In the genomic region with DNA sequence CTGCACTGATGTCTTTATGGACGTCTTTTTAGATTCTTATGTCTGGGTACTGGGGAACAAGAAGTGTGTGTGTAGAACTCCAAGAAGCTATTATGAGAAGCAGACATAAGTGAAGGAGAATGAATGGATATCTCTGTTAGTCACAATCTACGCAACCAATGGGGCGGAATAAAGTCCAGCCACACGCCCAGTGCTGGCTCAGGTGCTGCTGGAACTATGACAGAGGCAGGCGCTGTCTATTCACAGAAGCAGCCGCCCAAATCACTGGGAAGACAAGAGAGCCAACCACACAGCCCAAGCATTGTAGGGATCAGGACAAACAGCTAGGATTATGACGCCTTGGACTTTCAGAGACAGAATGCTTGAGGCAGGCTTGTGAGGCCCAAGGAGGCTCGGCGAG, we compare ENCODE assay signal across 12 cellular contexts. TPM values are rescaled to one million over a fixed set of nuclear protein-coding genes. Genes with fewer than 3 reads are reported as not detected.
A peak's percentile ranks its signal among the peaks of the same experiment; 100 is the strongest.
DNase-seq lines count a peak whose midpoint lies in the region; ATAC-seq lines count a peak whose summit lies in the region.
"Had no signal": no experiment of that assay in that cellular context is flagged by ENCODE, and none has a peak within 500 bp of the region (broad histone marks: within the 10 kb centered on the region; RNA-seq: fewer than 3 reads in every experiment).

No MANE protein-coding gene starts in this region.

- no peaks in the 10 kb centered on the region for H3K27me3 ChIP-seq in esophagus (ENCODE audit: control insufficient read depth in 1 of 2, insufficient read depth in 2 of 2, low read length in 2 of 2)
- H3K27me3 ChIP-seq: dorsolateral prefrontal cortex had no signal

- WGBS in esophagus, 2 donors = 59 to 60% methylated on average over 9 of the region's 9 CpGs

- H3K36me3 ChIP-seq in esophagus (ENCODE audit: control insufficient read depth in 2 of 2, insufficient read depth in 2 of 2, low read length in 1 of 2) = peaks cover 8 to 25% of the 10 kb centered on the region in 2 donors

- H3K4me1 Mint-ChIP-seq in activated CD4-positive, alpha-beta memory T cell treated with anti-CD3 and anti-CD28 coated beads for 36 hours (ENCODE audit: low read depth) = peaks cover 84% of the 10 kb centered on the region
- H3K4me1 Mint-ChIP-seq in natural killer cell treated with Interleukin-12 subunit alpha and Interleukin-12 subunit beta and Interleukin-15 and Interleukin-18, amount 100 ng/mL, for 72 hours (ENCODE audit: low read depth in 2 of 2) = peaks cover 82 to 88% of the 10 kb centered on the region in 2 donors

- peaks cover 0 to under 1% of the 10 kb centered on the region in 2 donors for H3K9me3 ChIP-seq in esophagus (ENCODE audit: control insufficient read depth in 2 of 2, insufficient read depth in 1 of 2, low read depth in 1 of 2, low read length in 1 of 2)

- intact Hi-C loops in activated CD4-positive, alpha-beta memory T cell treated with anti-CD3 and anti-CD28 coated beads for 36 hours (cut with micrococcal nuclease) = loop anchor here (10.0 kb wide), 1 partner anchor 440 kb away; the partner anchor contains the start of genes CEP95 and DDX5

- peaks cover 10% of the 10 kb centered on the region for H3K9me3 Mint-ChIP-seq in activated CD4-positive, alpha-beta memory T cell treated with anti-CD3 and anti-CD28 coated beads for 36 hours
- H3K9me3 Mint-ChIP-seq in natural killer cell treated with Interleukin-12 subunit alpha and Interleukin-12 subunit beta and Interleukin-15 and Interleukin-18, amount 100 ng/mL, for 72 hours = peaks cover 10% of the 10 kb centered on the region

- peak overlapping the region; percentile 64 for H3K4me3 Mint-ChIP-seq in activated CD4-positive, alpha-beta memory T cell treated with anti-CD3 and anti-CD28 coated beads for 36 hours
- peak overlapping the region; percentile 85 for H3K4me3 Mint-ChIP-seq in natural killer cell treated with Interleukin-12 subunit alpha and Interleukin-12 subunit beta and Interleukin-15 and Interleukin-18, amount 100 ng/mL, for 72 hours

- H3K4me1 ChIP-seq in esophagus (ENCODE audit: control insufficient read depth in 2 of 2, insufficient read depth in 2 of 2, low read length in 1 of 2) = peaks cover 2 to 16% of the 10 kb centered on the region in 2 donors

- peak overlapping the region; percentile 93 for H3K27ac Mint-ChIP-seq in activated CD4-positive, alpha-beta memory T cell treated with anti-CD3 and anti-CD28 coated beads for 36 hours
- H3K27ac Mint-ChIP-seq in natural killer cell treated with Interleukin-12 subunit alpha and Interleukin-12 subunit beta and Interleukin-15 and Interleukin-18, amount 100 ng/mL, for 72 hours = peak overlapping the region; percentile 99

- H3K4me3 ChIP-seq in esophagus (ENCODE audit: low read depth in 1 of 2, low read length in 2 of 2) = no peak overlapping the region
- H3K4me3 ChIP-seq: dorsolateral prefrontal cortex had no signal

- DNase-seq in NCI-H82 (lab: John Stamatoyannopoulos, UW) (peak; percentile 35), NCI-H82 treated with DMSO at 0.1 percent for 48 hours (lab: John Stamatoyannopoulos, UW; ENCODE audit: unreplicated experiment) (no peak), DMS114 treated with DMSO at 0.1 percent for 48 hours (lab: John Stamatoyannopoulos, UW; ENCODE audit: unreplicated experiment) (no peak), HUDEP-2 (lab: John Stamatoyannopoulos, UW; ENCODE audit: unreplicated experiment in 76 of 76) (no peak)
- DNase-seq in activated CD4-positive, alpha-beta memory T cell treated with anti-CD3 and anti-CD28 coated beads for 36 hours = no peak
- no peak for DNase-seq in natural killer cell treated with Interleukin-12 subunit alpha and Interleukin-12 subunit beta and Interleukin-15 and Interleukin-18, amount 100 ng/mL, for 72 hours (ENCODE audit: low spot score)
- DNase-seq: dorsolateral prefrontal cortex, NCI-H2171 treated with DMSO at 0.1 percent for 48 hours had no signal

- ATAC-seq in natural killer cell treated with Interleukin-12 subunit alpha and Interleukin-12 subunit beta and Interleukin-15 and Interleukin-18, amount 100 ng/mL, for 72 hours = no peak
- ATAC-seq in GM18868 (IDR thresholded peaks at IDR 0.05; ENCODE audit: unreplicated experiment) = no peak

- POLR2A ChIA-PET in activated CD4-positive, alpha-beta memory T cell treated with anti-CD3 and anti-CD28 coated beads for 36 hours (lab: Charles Lee) = interaction anchor here (1.3 to 7.9 kb wide), 3 partner anchors 21 to 81 kb away, joined by 4 to 56 read pairs (median 5); partner anchors contain the start of gene ERN1

- peaks cover 70% of the 10 kb centered on the region for H3K36me3 Mint-ChIP-seq in activated CD4-positive, alpha-beta memory T cell treated with anti-CD3 and anti-CD28 coated beads for 36 hours
- peaks cover 56% of the 10 kb centered on the region for H3K36me3 Mint-ChIP-seq in natural killer cell treated with Interleukin-12 subunit alpha and Interleukin-12 subunit beta and Interleukin-15 and Interleukin-18, amount 100 ng/mL, for 72 hours

- H3K27ac ChIP-seq in esophagus (ENCODE audit: low read depth in 2 of 2, low read length in 1 of 2) = peak overlapping the region; percentile 90 to 97
- H3K27ac ChIP-seq: 22Rv1, dorsolateral prefrontal cortex had no signal

- no peaks in the 10 kb centered on the region for H3K27me3 Mint-ChIP-seq in activated CD4-positive, alpha-beta memory T cell treated with anti-CD3 and anti-CD28 coated beads for 36 hours
- H3K27me3 Mint-ChIP-seq in natural killer cell treated with Interleukin-12 subunit alpha and Interleukin-12 subunit beta and Interleukin-15 and Interleukin-18, amount 100 ng/mL, for 72 hours = no peaks in the 10 kb centered on the region

- CTCF ChIA-PET in activated CD4-positive, alpha-beta memory T cell treated with anti-CD3 and anti-CD28 coated beads for 36 hours (lab: Charles Lee) = interaction anchor here (0.5 to 10.4 kb wide), 18 partner anchors 10 to 145 kb away, joined by 3 to 193 read pairs (median 5); partner anchors contain the start of gene ERN1

RNA-seq across cellular contexts. Expression of gene ICAM2, which starts 43.9 kb away (rescaled TPM):
- total RNA-seq in activated CD4-positive, alpha-beta memory T cell treated with anti-CD3 and anti-CD28 coated beads for 36 hours = 10 to 100 TPM; 65.0 to 66.7 TPM
- polyA plus RNA-seq in esophagus = 1 to 10 TPM; 4.2 to 8.9 TPM
- 10 to 100 TPM; 14.1 to 20.7 TPM for total RNA-seq in natural killer cell treated with Interleukin-12 subunit alpha and Interleukin-12 subunit beta and Interleukin-15 and Interleukin-18, amount 100 ng/mL, for 72 hours
- polyA plus RNA-seq: neural cell had no signal
